14 cellular contexts compared by ENCODE assay signal in the genomic region with DNA sequence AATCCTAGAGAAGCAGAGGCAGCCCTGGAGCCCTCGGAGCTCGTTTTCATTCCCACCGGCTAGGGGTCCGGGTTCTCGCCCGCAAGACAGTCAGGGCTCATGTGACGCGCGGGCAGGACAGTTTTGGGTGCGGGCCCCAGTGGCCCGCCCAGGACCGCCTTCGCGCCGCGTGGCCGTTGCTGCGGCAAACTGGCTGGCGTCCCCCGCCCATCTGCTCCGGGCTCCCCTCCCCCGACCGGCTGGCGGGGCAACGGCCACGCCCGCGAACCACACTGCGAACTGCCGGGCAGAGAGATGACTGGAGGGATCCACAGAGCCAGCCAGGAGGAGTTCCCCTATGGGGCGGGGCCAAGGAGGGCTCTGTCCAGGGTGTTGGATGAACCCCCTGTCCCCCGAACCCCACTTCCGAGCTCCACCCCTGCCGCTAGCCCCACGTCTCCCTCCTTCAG. TPM values are rescaled to one million over a fixed set of nuclear protein-coding genes. Genes with fewer than 3 reads are reported as not detected.
DNase-seq lines count a peak whose midpoint lies in the region; ATAC-seq and TF ChIP-seq lines count a peak whose summit lies in the region.
"Had no signal": no experiment of that assay in that cellular context is flagged by ENCODE, and none has a peak within 500 bp of the region (broad histone marks: within the 10 kb centered on the region; RNA-seq: fewer than 3 reads in every experiment).

No MANE protein-coding gene starts in this region.

- TF ChIP-seq RAD21 in Ishikawa (IDR thresholded peaks at IDR 0.05; ENCODE audit: low read depth), result no peak

- WGBS in spleen, 5 donors, result 4 to 9% (median 5%) methylated on average over 4 to 35 of the region's 35 CpGs

- H3K27me3 ChIP-seq in ACC112 (ENCODE audit: insufficient read depth, low read length) (peaks cover 75% of the 10 kb centered on the region), spleen (replicated peaks in 1 of 7) (peaks cover 23 to 100% (median 92%) of the 10 kb centered on the region in 7 donors)

- no peak for TF ChIP-seq CTCF in coronary artery (IDR thresholded peaks at IDR 0.05)
- TF ChIP-seq CTCF in spleen (IDR thresholded peaks at IDR 0.05 in 8 of 11, conservative IDR thresholded peaks at IDR 0.05 in 3 of 11), result no peak

- DNase-seq in coronary artery (ENCODE audit: low spot score), result no peak
- DNase-seq in lung microvascular endothelial cell (ENCODE audit: low read depth in 2 of 2), result peak; percentile 17 to 29
- DNase-seq in spleen, result no peak
- no peak for DNase-seq in GF-D8 (lab: John Stamatoyannopoulos, UW)
- no peak for DNase-seq in Ammon's horn (ENCODE audit: low spot score)
- DNase-seq: activated CD4-positive, alpha-beta memory T cell treated with anti-CD3 and anti-CD28 coated beads for 36 hours; amniotic stem cell; stimulated activated CD4-positive, alpha-beta T cell treated with anti-CD3 and anti-CD28 coated beads, Interleukin-12 subunit alpha, Interleukin-12 subunit beta, amount 100 ng/mL, for 4 hours; stimulated activated naive CD4-positive, alpha-beta T cell treated with Interleukin-2 at 50 U/mL for 16 hours had no signal

- H3K4me3 ChIP-seq in ACC112 (ENCODE audit: low read depth, low read length) (0 out of 2 replicates have a peak overlapping the region, but pooled peaks have one; percentile 68), coronary artery (peak overlapping the region; percentile 65), spleen (peak overlapping the region in 3 of 8 donors; percentile 32 to 68 (median 36))

- no peaks in the 10 kb centered on the region for H3K36me3 ChIP-seq in ACC112 (ENCODE audit: insufficient read depth, low read length)
- no peaks in the 10 kb centered on the region for H3K36me3 ChIP-seq in spleen

- TF ChIP-seq POLR2A in spleen (IDR thresholded peaks at IDR 0.05), result no peak

- H3K9me3 ChIP-seq in spleen, result no peaks in the 10 kb centered on the region

- H3K79me2 ChIP-seq in ACC112 (ENCODE audit: control insufficient read depth, insufficient read depth, low read length, unreplicated experiment), result no peaks in the 10 kb centered on the region

- H3K27ac ChIP-seq in ACC112 (ENCODE audit: low read depth, low read length) (no peak overlapping the region), coronary artery (no peak overlapping the region), spleen (no peak overlapping the region)

- H3K4me1 ChIP-seq in ACC112 (ENCODE audit: control insufficient read depth, insufficient read depth, low read length, unreplicated experiment), result peaks cover 27% of the 10 kb centered on the region
- peaks cover 28 to 62% (median 52%) of the 10 kb centered on the region in 6 donors for H3K4me1 ChIP-seq in spleen

- TF ChIP-seq EP300 in Ishikawa (IDR thresholded peaks at IDR 0.05; ENCODE audit: borderline replicate concordance), result no peak

- intact Hi-C loops in spleen (cut with DNase I; ENCODE audit: low total_unique reads), result no loop called here

- no peak overlapping the region for H2AFZ ChIP-seq in ACC112 (ENCODE audit: low read length, unreplicated experiment)

- no peak for ATAC-seq in HG03432 (IDR thresholded peaks at IDR 0.05; ENCODE audit: unreplicated experiment)

TF ChIP-seq in Ishikawa, 13 proteins besides CTCF, POLR2A, EP300 and RAD21:
- TF ChIP-seq NFIC (IDR thresholded peaks at IDR 0.05) (no peak), ZBTB7A (IDR thresholded peaks at IDR 0.05; ENCODE audit: low read depth) (no peak), EGR1 (IDR thresholded peaks at IDR 0.05) (no peak), TCF12 (IDR thresholded peaks at IDR 0.05; ENCODE audit: low read depth) (no peak)
- TF ChIP-seq, protein P1, sequence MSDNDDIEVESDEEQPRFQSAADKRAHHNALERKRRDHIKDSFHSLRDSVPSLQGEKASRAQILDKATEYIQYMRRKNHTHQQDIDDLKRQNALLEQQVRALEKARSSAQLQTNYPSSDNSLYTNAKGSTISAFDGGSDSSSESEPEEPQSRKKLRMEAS (IDR thresholded peaks at IDR 0.05), result 0 out of 2 replicates have a peak, but pooled peaks have one; percentile 13
- TF ChIP-seq, protein P2, sequence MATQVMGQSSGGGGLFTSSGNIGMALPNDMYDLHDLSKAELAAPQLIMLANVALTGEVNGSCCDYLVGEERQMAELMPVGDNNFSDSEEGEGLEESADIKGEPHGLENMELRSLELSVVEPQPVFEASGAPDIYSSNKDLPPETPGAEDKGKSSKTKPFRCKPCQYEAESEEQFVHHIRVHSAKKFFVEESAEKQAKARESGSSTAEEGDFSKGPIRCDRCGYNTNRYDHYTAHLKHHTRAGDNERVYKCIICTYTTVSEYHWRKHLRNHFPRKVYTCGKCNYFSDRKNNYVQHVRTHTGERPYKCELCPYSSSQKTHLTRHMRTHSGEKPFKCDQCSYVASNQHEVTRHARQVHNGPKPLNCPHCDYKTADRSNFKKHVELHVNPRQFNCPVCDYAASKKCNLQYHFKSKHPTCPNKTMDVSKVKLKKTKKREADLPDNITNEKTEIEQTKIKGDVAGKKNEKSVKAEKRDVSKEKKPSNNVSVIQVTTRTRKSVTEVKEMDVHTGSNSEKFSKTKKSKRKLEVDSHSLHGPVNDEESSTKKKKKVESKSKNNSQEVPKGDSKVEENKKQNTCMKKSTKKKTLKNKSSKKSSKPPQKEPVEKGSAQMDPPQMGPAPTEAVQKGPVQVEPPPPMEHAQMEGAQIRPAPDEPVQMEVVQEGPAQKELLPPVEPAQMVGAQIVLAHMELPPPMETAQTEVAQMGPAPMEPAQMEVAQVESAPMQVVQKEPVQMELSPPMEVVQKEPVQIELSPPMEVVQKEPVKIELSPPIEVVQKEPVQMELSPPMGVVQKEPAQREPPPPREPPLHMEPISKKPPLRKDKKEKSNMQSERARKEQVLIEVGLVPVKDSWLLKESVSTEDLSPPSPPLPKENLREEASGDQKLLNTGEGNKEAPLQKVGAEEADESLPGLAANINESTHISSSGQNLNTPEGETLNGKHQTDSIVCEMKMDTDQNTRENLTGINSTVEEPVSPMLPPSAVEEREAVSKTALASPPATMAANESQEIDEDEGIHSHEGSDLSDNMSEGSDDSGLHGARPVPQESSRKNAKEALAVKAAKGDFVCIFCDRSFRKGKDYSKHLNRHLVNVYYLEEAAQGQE (IDR thresholded peaks at IDR 0.05; ENCODE audit: low read depth), result peak; percentile 77
- TF ChIP-seq, protein P3, sequence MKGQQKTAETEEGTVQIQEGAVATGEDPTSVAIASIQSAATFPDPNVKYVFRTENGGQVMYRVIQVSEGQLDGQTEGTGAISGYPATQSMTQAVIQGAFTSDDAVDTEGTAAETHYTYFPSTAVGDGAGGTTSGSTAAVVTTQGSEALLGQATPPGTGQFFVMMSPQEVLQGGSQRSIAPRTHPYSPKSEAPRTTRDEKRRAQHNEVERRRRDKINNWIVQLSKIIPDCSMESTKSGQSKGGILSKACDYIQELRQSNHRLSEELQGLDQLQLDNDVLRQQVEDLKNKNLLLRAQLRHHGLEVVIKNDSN (IDR thresholded peaks at IDR 0.05), result no peak

RNA-seq across cellular contexts. Expression of a gene that starts 0.9 kb away (rescaled TPM):
- total RNA-seq in lung microvascular endothelial cell (7.3 and 19.8 TPM in 2 replicates), spleen (under 1 TPM in 2 of 7 donors, not detected in 5; 0.22 to 0.26 TPM)
- polyA plus RNA-seq in spleen, result 1 to 10 TPM in 1 of 3 donors, under 1 TPM in 1, not detected in 1; 0.02 to 1.3 TPM
- polyA plus RNA-seq: BJ, fibroblast of lung had no signal

RNA-seq across cellular contexts. Expression of a gene that starts 4.0 kb away (rescaled TPM):
- total RNA-seq in lung microvascular endothelial cell (0.20 and 0.65 TPM in 2 replicates), spleen (1 to 10 TPM in 4 of 7 donors, under 1 TPM in 2, not detected in 1; 0.43 to 6.0 (median 1.5) TPM)
- polyA plus RNA-seq in spleen, result under 1 TPM; 0.26 to 0.54 (median 0.50) TPM
- total RNA-seq: fibroblast of lung had no signal
- polyA plus RNA-seq: BJ, fibroblast of lung had no signal

RNA-seq across cellular contexts. Expression of a gene that starts 27.1 kb away (rescaled TPM):
- total RNA-seq in lung microvascular endothelial cell (10.7 and 25.1 TPM in 2 replicates), spleen (10 to 100 TPM; 11.3 to 31.5 (median 18.1) TPM)
- 10 to 100 TPM; 10.6 to 26.7 (median 22.5) TPM for polyA plus RNA-seq in spleen

RNA-seq across cellular contexts. Expression of a gene that starts 45.4 kb away (rescaled TPM):
- 3.3 and 5.2 TPM in 2 replicates for total RNA-seq in lung microvascular endothelial cell
- 100 to 1,000 TPM in 1 of 7 donors, 10 to 100 TPM in 6; 39.7 to 103 (median 65.4) TPM for total RNA-seq in spleen
- 100 to 1,000 TPM in 2 of 3 donors, 10 to 100 TPM in 1; 30.9 to 147 (median 102) TPM for polyA plus RNA-seq in spleen

Comparison
In these comparisons a context has a peak if more than half of its experiments do, and no peak if none do; other contexts are left out.
1. DNase-seq: peak in lung microvascular endothelial cell (2 of 2); none in coronary artery (single experiment), spleen (single experiment), GF-D8 (single experiment) and Ammon's horn (single experiment).